Comparison of ENCODE assay signal across 8 cellular contexts in genomic region chr7:36128448-36129047, GRCh38. TPM values are rescaled to one million over a fixed set of nuclear protein-coding genes. Genes with fewer than 3 reads are reported as not detected.
DNase-seq lines count a peak whose midpoint lies in the region; ATAC-seq, FAIRE-seq and TF ChIP-seq lines count a peak whose summit lies in the region.

No MANE protein-coding gene starts in this region.

- BruUV-seq in K562 (replicated peaks; lab: Mats Ljungman, UMichigan) = no TSS peak

- CTCF ChIA-PET in K562 (lab: Yijun Ruan, JAX; ENCODE audit: low intra/inter-chr PET ratio) = interaction anchor here (0.7 to 1.2 kb wide), 2 partner anchors 163 to 191 kb away, joined by 3 to 5 read pairs; no protein-coding TSS in a partner anchor

- no peak for TF ChIP-seq RAD21 in K562 (CRISPR knock-in tag; conservative IDR thresholded peaks at IDR 0.05 in 1 of 2, IDR thresholded peaks at IDR 0.05 in 1 of 2)

- no peak overlapping the region for H3K4me2 ChIP-seq in DND-41 (ENCODE audit: insufficient read depth, low read length)
- peak overlapping the region; percentile 23; the same call in 1 of the 2 replicates for H3K4me2 ChIP-seq in K562 (ENCODE audit: insufficient read depth, low read length)

- no peak for TF ChIP-seq EP300 in K562 (IDR thresholded peaks at IDR 0.05; ENCODE audit: low read length)

- H3K9me3 ChIP-seq in DND-41 (ENCODE audit: insufficient read depth, low read length, severe bottlenecking) (no peaks in the 10 kb centered on the region), K562 (replicated peaks; ENCODE audit: control insufficient read depth, insufficient read depth, low read depth, low read length) (no peaks in the 10 kb centered on the region), stomach smooth muscle (ENCODE audit: control insufficient read depth in 2 of 2, low read length in 2 of 2) (no peaks in the 10 kb centered on the region)

- TF ChIP-seq CTCF in DND-41 (IDR thresholded peaks at IDR 0.05; ENCODE audit: borderline replicate concordance, extremely low read depth, low read length, poor library complexity, severe bottlenecking) (peak; percentile 54), K562 (IDR thresholded peaks at IDR 0.05 in 2 of 3, conservative IDR thresholded peaks at IDR 0.05 in 1 of 3; ENCODE audit: insufficient read depth in 2 of 3, low read depth in 1 of 3, low read length in 3 of 3) (peak; percentile 28 to 56 (median 45); a peak in 5 of 6 replicates)

- no peak for DNase-seq in DND-41
- peak; percentile 60 for DNase-seq in NCI-H146 treated with DMSO at 0.1 percent for 48 hours (lab: John Stamatoyannopoulos, UW; ENCODE audit: unreplicated experiment)
- peak; percentile 17 to 29 (median 22) for DNase-seq in K562 (ENCODE audit: extremely low read depth in 1 of 4, low spot score in 3 of 4)
- DNase-seq in islet precursor cell = peak; percentile 89
- DNase-seq in mesenteric fat pad (ENCODE audit: low spot score) = no peak

- in situ Hi-C loops in K562 (cut with MboI) = no loop called here

- H2AFZ ChIP-seq in DND-41 (ENCODE audit: low read depth, low read length) (no peak overlapping the region), K562 (ENCODE audit: low read depth, low read length) (0 out of 2 replicates have a peak overlapping the region, but pooled peaks have one; percentile 3)

- WGBS in K562 (ENCODE audit: insufficient coverage, low coverage, missing lambda C conversion rate) = under 1% methylated on average over 10 of the region's 10 CpGs

- no peak for FAIRE-seq in K562 (lab: Jason Lieb, UNC)

- intact Hi-C loops in K562 (cut with micrococcal nuclease) = loop anchor here (5.0 kb wide), 1 partner anchor 141 kb away; no protein-coding TSS in a partner anchor

- ATAC-seq in DND-41 (ENCODE audit: insufficient read depth, low read depth) = no peak
- peak; percentile 46; the same call in 1 of the 3 replicates for ATAC-seq in K562
- ATAC-seq in GM21723 (IDR thresholded peaks at IDR 0.05; ENCODE audit: unreplicated experiment) = no peak
- no peak for ATAC-seq in HG03457 (IDR thresholded peaks at IDR 0.05; ENCODE audit: unreplicated experiment)

- H3K79me2 ChIP-seq in DND-41 (ENCODE audit: insufficient read depth, low read length) = no peaks in the 10 kb centered on the region
- H3K79me2 ChIP-seq in K562 (ENCODE audit: control insufficient read depth, insufficient read depth, low read length) = no peaks in the 10 kb centered on the region

- POLR2A ChIA-PET in K562 (lab: Yijun Ruan, JAX) = no interaction called here

- H3K27me3 ChIP-seq in DND-41 (ENCODE audit: insufficient read depth, low read length, poor library complexity) (no peaks in the 10 kb centered on the region), K562 (ENCODE audit: control insufficient read depth in 2 of 2, insufficient read depth in 2 of 2, low read length in 2 of 2) (peaks cover 0 to 17% of the 10 kb centered on the region in 2 experiments; a peak in 2 of 5 replicates), stomach smooth muscle (ENCODE audit: control insufficient read depth in 1 of 2, insufficient read depth in 2 of 2, low read length in 2 of 2) (no peaks in the 10 kb centered on the region)

- no peaks in the 10 kb centered on the region for H3K36me3 ChIP-seq in DND-41 (ENCODE audit: insufficient read depth, low read length)
- H3K36me3 ChIP-seq in K562 (ENCODE audit: control insufficient read depth, insufficient read depth, low read length) = no peaks in the 10 kb centered on the region
- H3K36me3 ChIP-seq in stomach smooth muscle (ENCODE audit: control insufficient read depth in 2 of 2, insufficient read depth in 2 of 2, low read length in 2 of 2) = no peaks in the 10 kb centered on the region

- H4K20me1 ChIP-seq in DND-41 (ENCODE audit: insufficient read depth, low read length) = no peaks in the 10 kb centered on the region
- H4K20me1 ChIP-seq in K562 (replicated peaks; ENCODE audit: control insufficient read depth, insufficient read depth, low read length) = no peaks in the 10 kb centered on the region

- H3K4me1 ChIP-seq in DND-41 (ENCODE audit: insufficient read depth, low read length) (no peaks in the 10 kb centered on the region), K562 (replicated peaks in 1 of 2; ENCODE audit: control insufficient read depth in 2 of 2, insufficient read depth in 2 of 2, low read length in 2 of 2) (no peaks in the 10 kb centered on the region; a peak in 1 of 5 replicates), stomach smooth muscle (ENCODE audit: control insufficient read depth, insufficient read depth, low read length) (peaks cover 10% of the 10 kb centered on the region)

- H3K9ac ChIP-seq in DND-41 (ENCODE audit: low read depth, low read length) (no peak overlapping the region), K562 (ENCODE audit: insufficient read depth in 1 of 2, low read depth in 2 of 2, low read length in 2 of 2) (no peak overlapping the region), stomach smooth muscle (ENCODE audit: low read length in 2 of 2) (no peak overlapping the region)

- TF ChIP-seq POLR2A in K562 (conservative IDR thresholded peaks at IDR 0.05) = no peak

- no peak overlapping the region for H3K27ac ChIP-seq in DND-41 (ENCODE audit: low read length)
- H3K27ac ChIP-seq in K562 (ENCODE audit: extremely low read depth, low read depth, low read length) = no peak overlapping the region
- H3K27ac ChIP-seq in stomach smooth muscle (ENCODE audit: low read length) = peak overlapping the region; percentile 18

- H3K4me3 ChIP-seq in DND-41 (ENCODE audit: low read depth in 1 of 2, low read length in 2 of 2) = no peak overlapping the region
- H3K4me3 ChIP-seq in K562 = no peak overlapping the region
- peak overlapping the region in 1 of 2 donors; percentile 30 for H3K4me3 ChIP-seq in stomach smooth muscle (ENCODE audit: low read length in 2 of 2)

- H3K9me1 ChIP-seq in K562 (ENCODE audit: control insufficient read depth, insufficient read depth, low read length) = no peaks in the 10 kb centered on the region

TF ChIP-seq in K562, 482 proteins besides CTCF, POLR2A, EP300 and RAD21 (continues in another document):
- TF ChIP-seq ZNF41 (CRISPR knock-in tag; conservative IDR thresholded peaks at IDR 0.05) = no peak
- TF ChIP-seq CUX1 (CRISPR knock-in tag; IDR thresholded peaks at IDR 0.05) = 0 out of 2 replicates have a peak, but pooled peaks have one; percentile 31

RNA-seq across cellular contexts. Expression of gene EEPD1, which starts 24.5 kb away (rescaled TPM):
- total RNA-seq in K562 (2011; cell fraction: chromatin; rRNA removed; ENCODE audit: low replicate concordance) = 0.77 and 1.5 TPM in 2 replicates
- 1.3 and 1.5 TPM in 2 replicates for total RNA-seq in K562 (2011; cell fraction: nucleolus; rRNA removed)
- 1.0 and 1.2 TPM in 2 replicates for total RNA-seq in K562 (2011; cell fraction: nucleoplasm; rRNA removed)
- 0.78 and 1.5 TPM in 2 replicates for total RNA-seq in K562 (2014; rRNA removed)
- 0.38 and 0.84 TPM in 2 replicates for total RNA-seq in K562 (2014; rRNA removed; fragmentation: Illumina TruSeq; extraction: Trizol)
- total RNA-seq in K562 (2015; rRNA removed; fragmentation: Illumina TruSeq; extraction: Trizol) = 0.68 and 0.76 TPM in 2 replicates
- total RNA-seq in K562 (2021) = 0.71 and 1.9 TPM in 2 replicates
- polyA plus RNA-seq in K562 (2011; rRNA removed) = 0.33 and 0.42 TPM in 2 replicates
- polyA plus RNA-seq in K562 (2011; cell fraction: cytosol; rRNA removed) = 0.22 and 0.52 TPM in 2 replicates
- 0.67 and 0.71 TPM in 2 replicates for polyA plus RNA-seq in K562 (2011; cell fraction: nucleus; rRNA removed)
- 0.72 and 0.91 TPM in 2 replicates for polyA plus RNA-seq in K562 (2012)
- polyA plus RNA-seq in K562 (2014; fragmentation: Illumina TruSeq; extraction: Trizol) = 0.70 and 0.75 TPM in 2 replicates
- under 1 TPM in 1 of 2 experiments, not detected in 1; 0.01 TPM for polyA plus RNA-seq in K562 (2014; fragmentation: Nextera tagmentation; extraction: Ambion mirVana)
- 0.85 and 1.1 TPM in 2 replicates for polyA plus RNA-seq in K562 (2014; rRNA removed)
- 0.21 and 0.46 TPM in 2 replicates for polyA minus RNA-seq in K562 (2011; rRNA and poly(A)+ RNA removed)
- polyA minus RNA-seq in K562 (2011; cell fraction: cytosol; rRNA and poly(A)+ RNA removed) = 0.82 TPM in 1 of 2 replicates, not detected in the other
- 0.81 and 1.1 TPM in 2 replicates for polyA minus RNA-seq in K562 (2011; cell fraction: nucleus; rRNA and poly(A)+ RNA removed)
- 18.5 TPM for total RNA-seq in mesenteric fat pad

Comparison
In these comparisons a context has a peak if more than half of its experiments do, and no peak if none do; other contexts are left out.
1. DNase-seq: peak in NCI-H146 treated with DMSO at 0.1 percent for 48 hours (single experiment), K562 (4 of 4) and islet precursor cell (single experiment); none in DND-41 (single experiment) and mesenteric fat pad (single experiment).